In genomic region chr17:2336215-2337151, GRCh38 we compare ENCODE assay signal across 8 cellular contexts. TPM values are rescaled to one million over a fixed set of nuclear protein-coding genes. Genes with fewer than 3 reads are reported as not detected.
DNase-seq lines count a peak whose midpoint lies in the region; ATAC-seq and TF ChIP-seq lines count a peak whose summit lies in the region.

Gene TSR1 (minus strand): TSS chr17:2336457. CDS start chr17:2336427, 30 bp downstream.

- intact Hi-C loops in activated CD4-positive, alpha-beta T cell treated with anti-CD3 and anti-CD28 coated beads, Interleukin-2, amount 10 ng/mL, durations not matched to agents 24 days and 14 days (cut with micrococcal nuclease) = loop anchor here (1.0 to 2.0 kb wide), 6 partner anchors 17 to 282 kb away; partner anchors contain the start of genes HIC1, METTL16 and MNT

- peak within 1 kb of the TSS; percentile 96 for H3K4me3 ChIP-seq in coronary artery

- DNase-seq in AML-193 (lab: John Stamatoyannopoulos, UW) = peak; percentile 51 to 52
- peak; percentile 72 to 87 for DNase-seq in NCI-H524 (lab: John Stamatoyannopoulos, UW)
- peak; percentile 98 for DNase-seq in activated CD4-positive, alpha-beta T cell treated with anti-CD3 and anti-CD28 coated beads, Interleukin-2, amount 10 ng/mL, durations not matched to agents 24 days and 14 days
- DNase-seq in coronary artery (ENCODE audit: low spot score) = peak; percentile 90
- DNase-seq in left kidney (ENCODE audit: low read depth, low spot score) = peak; percentile 98
- DNase-seq in stimulated activated CD4-positive, alpha-beta T cell treated with anti-CD3 and anti-CD28 coated beads, Interleukin-2, amount 100 ng/mL, for 24 hours = peak; percentile 92

- H3K27me3 Mint-ChIP-seq in activated CD4-positive, alpha-beta T cell treated with anti-CD3 and anti-CD28 coated beads, Interleukin-2, amount 10 ng/mL, durations not matched to agents 24 days and 14 days = no peaks in the 10 kb centered on the region

- H3K9me3 Mint-ChIP-seq in activated CD4-positive, alpha-beta T cell treated with anti-CD3 and anti-CD28 coated beads, Interleukin-2, amount 10 ng/mL, durations not matched to agents 24 days and 14 days = no peaks in the 10 kb centered on the region

- H3K36me3 Mint-ChIP-seq in activated CD4-positive, alpha-beta T cell treated with anti-CD3 and anti-CD28 coated beads, Interleukin-2, amount 10 ng/mL, durations not matched to agents 24 days and 14 days (ENCODE audit: low read depth) = no peaks in the 10 kb centered on the region

- peak within 1 kb of the TSS; percentile 96 for H3K27ac Mint-ChIP-seq in activated CD4-positive, alpha-beta T cell treated with anti-CD3 and anti-CD28 coated beads, Interleukin-2, amount 10 ng/mL, durations not matched to agents 24 days and 14 days

- peak within 1 kb of the TSS; percentile 58 to 87 for H3K27ac ChIP-seq in coronary artery

- peaks cover 14% of the 10 kb centered on the region for H3K4me1 Mint-ChIP-seq in activated CD4-positive, alpha-beta T cell treated with anti-CD3 and anti-CD28 coated beads, Interleukin-2, amount 10 ng/mL, durations not matched to agents 24 days and 14 days

- ATAC-seq in GM19023 (IDR thresholded peaks at IDR 0.05; ENCODE audit: unreplicated experiment) = peak; percentile 79
- peak; percentile 75 for ATAC-seq in HG03342 (IDR thresholded peaks at IDR 0.05; ENCODE audit: unreplicated experiment)

- no peak within 1 kb of the TSS for H3K4me3 Mint-ChIP-seq in activated CD4-positive, alpha-beta T cell treated with anti-CD3 and anti-CD28 coated beads, Interleukin-2, amount 10 ng/mL, durations not matched to agents 24 days and 14 days

- peak; percentile 15 for TF ChIP-seq CTCF in coronary artery (IDR thresholded peaks at IDR 0.05)

RNA-seq across cellular contexts. Expression of gene TSR1, which starts in this region (rescaled TPM):
- 97.9 and 99.3 TPM in 2 replicates for total RNA-seq in activated CD4-positive, alpha-beta T cell treated with anti-CD3 and anti-CD28 coated beads, Interleukin-2, amount 10 ng/mL, durations not matched to agents 24 days and 14 days

Comparison
In these comparisons a context has a peak if more than half of its experiments do, and no peak if none do; other contexts are left out.
1. Peak in every context shown above with its lines: DNase-seq, ATAC-seq, H3K4me3 ChIP-seq and H3K27ac ChIP-seq.